In the genomic region with DNA sequence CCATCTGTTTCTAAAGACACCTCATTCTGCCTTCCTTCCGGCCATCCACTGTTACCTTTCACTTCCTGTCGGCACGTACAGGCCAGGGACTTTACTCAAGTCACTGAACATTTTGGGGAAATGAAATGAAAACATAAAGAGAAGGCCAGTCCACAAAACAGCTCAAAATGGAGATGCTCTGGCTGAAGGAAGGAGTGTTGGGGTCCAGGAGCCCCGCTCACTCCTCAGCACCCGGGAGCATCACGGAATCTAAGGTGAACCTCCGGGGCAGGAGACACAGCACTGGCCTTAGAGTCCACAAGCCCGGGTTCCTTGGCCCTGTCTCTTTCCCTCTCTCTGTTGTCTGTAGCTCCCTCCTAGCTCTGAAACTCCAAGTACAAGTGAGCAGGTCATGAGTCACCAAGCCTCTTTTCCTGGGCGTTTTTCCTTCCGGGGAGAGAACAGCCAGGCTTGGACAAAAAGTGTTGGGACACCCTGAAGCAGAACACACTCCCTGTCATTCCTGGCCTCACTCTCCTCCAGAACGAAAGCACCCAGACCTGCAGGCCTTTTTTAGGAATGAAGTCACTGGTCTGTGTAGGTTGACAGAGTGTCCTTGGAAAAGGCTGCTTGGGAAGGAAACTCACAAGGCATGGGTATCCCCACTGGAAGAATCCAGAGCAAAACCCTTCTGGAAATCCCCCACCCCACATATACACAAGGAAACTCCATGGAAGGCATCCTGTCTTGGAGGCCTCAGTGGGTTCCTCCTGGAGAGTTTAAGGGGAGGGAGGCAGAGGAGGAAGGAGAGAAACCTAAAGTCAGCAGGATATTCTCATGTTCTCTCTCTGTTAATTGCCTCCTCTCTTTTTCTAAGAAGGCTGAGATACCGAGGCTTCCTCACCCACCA, we compare ENCODE assay signal across 8 cellular contexts.
A peak's percentile ranks its signal among the peaks of the same experiment; 100 is the strongest.
DNase-seq lines count a peak whose midpoint lies in the region; ATAC-seq, FAIRE-seq and TF ChIP-seq lines count a peak whose summit lies in the region.

No MANE protein-coding gene starts in this region.

- TF ChIP-seq CTCF in chondrocyte (IDR thresholded peaks at IDR 0.05) (no peak), lower leg skin (IDR thresholded peaks at IDR 0.05) (no peak), thyroid gland (IDR thresholded peaks at IDR 0.05) (no peak)

- H3K4me3 Mint-ChIP-seq in chondrocyte (ENCODE audit: unreplicated experiment): peak overlapping the region; percentile 5

- no peak for ATAC-seq in HG03045 (IDR thresholded peaks at IDR 0.05; ENCODE audit: unreplicated experiment)

- no peak for TF ChIP-seq POLR2A in lower leg skin (IDR thresholded peaks at IDR 0.05)
- TF ChIP-seq POLR2A in thyroid gland (IDR thresholded peaks at IDR 0.05): no peak

- H3K27ac Mint-ChIP-seq in chondrocyte (ENCODE audit: unreplicated experiment): peak overlapping the region; percentile 91

- no peaks in the 10 kb centered on the region for H3K27me3 Mint-ChIP-seq in chondrocyte (ENCODE audit: low read depth)

- peaks cover 57 to 86% of the 10 kb centered on the region in 2 donors for H3K4me1 ChIP-seq in thyroid gland

- no peaks in the 10 kb centered on the region for H3K27me3 ChIP-seq in thyroid gland

- H3K36me3 Mint-ChIP-seq in chondrocyte (ENCODE audit: low read depth): no peaks in the 10 kb centered on the region

- H3K4me3 ChIP-seq in lower leg skin (ENCODE audit: low read depth, poor library complexity, severe bottlenecking): no peak overlapping the region
- H3K4me3 ChIP-seq in thyroid gland (replicated peaks in 1 of 3): no peak overlapping the region

- peaks cover 70% of the 10 kb centered on the region for H3K4me1 Mint-ChIP-seq in chondrocyte (ENCODE audit: low read depth)

- no peaks in the 10 kb centered on the region for H3K36me3 ChIP-seq in thyroid gland

- FAIRE-seq in HTR-8/SVneo (lab: Jason Lieb, UNC): no peak

- intact Hi-C loops in lower leg skin (cut with DNase I; ENCODE audit: low total_unique reads): loop anchor here (10.0 kb wide), 1 partner anchor 247 kb away; a partner anchor contains a TSS
- intact Hi-C loops in thyroid gland (cut with DNase I): no loop called here

- H3K9me3 Mint-ChIP-seq in chondrocyte (ENCODE audit: low read depth): no peaks in the 10 kb centered on the region

- H3K9me3 ChIP-seq in thyroid gland: no peaks in the 10 kb centered on the region

- peak overlapping the region; percentile 71 to 91 (median 84) for H3K27ac ChIP-seq in thyroid gland

- 40 to 44% methylated on average over 12 of the region's 12 CpGs for WGBS in lower leg skin, 2 donors
- WGBS in thyroid gland, 2 donors: 73 to 74% methylated on average over 12 of the region's 12 CpGs

- DNase-seq in HTR-8/SVneo (ENCODE audit: insufficient read length, low spot score) (peak; percentile 96), chondrocyte (ENCODE audit: low spot score) (no peak), lower leg skin (ENCODE audit: low spot score in 2 of 2) (peak; percentile 92 to 94), thyroid gland (peak; percentile 42 to 61), T-helper 2 cell (no peak), NCI-H82 (lab: John Stamatoyannopoulos, UW) (no peak)
- no peak for DNase-seq in stimulated activated CD4-positive, alpha-beta T cell treated with anti-CD3 and anti-CD28 coated beads, Interleukin-1b, Interleukin-23, amount 100 ng/mL, for 48 hours

Comparison
In these comparisons a context has a peak if more than half of its experiments do, and no peak if none do; other contexts are left out.
1. DNase-seq: peak in HTR-8/SVneo (single experiment), lower leg skin (2 of 2) and thyroid gland (2 of 2); none in chondrocyte (single experiment), T-helper 2 cell (0 of 5), stimulated activated CD4-positive, alpha-beta T cell treated with anti-CD3 and anti-CD28 coated beads, Interleukin-1b, Interleukin-23, amount 100 ng/mL, for 48 hours (single experiment) and NCI-H82 (single experiment).